ENCODE assay signal across 18 cellular contexts in the genomic region with DNA sequence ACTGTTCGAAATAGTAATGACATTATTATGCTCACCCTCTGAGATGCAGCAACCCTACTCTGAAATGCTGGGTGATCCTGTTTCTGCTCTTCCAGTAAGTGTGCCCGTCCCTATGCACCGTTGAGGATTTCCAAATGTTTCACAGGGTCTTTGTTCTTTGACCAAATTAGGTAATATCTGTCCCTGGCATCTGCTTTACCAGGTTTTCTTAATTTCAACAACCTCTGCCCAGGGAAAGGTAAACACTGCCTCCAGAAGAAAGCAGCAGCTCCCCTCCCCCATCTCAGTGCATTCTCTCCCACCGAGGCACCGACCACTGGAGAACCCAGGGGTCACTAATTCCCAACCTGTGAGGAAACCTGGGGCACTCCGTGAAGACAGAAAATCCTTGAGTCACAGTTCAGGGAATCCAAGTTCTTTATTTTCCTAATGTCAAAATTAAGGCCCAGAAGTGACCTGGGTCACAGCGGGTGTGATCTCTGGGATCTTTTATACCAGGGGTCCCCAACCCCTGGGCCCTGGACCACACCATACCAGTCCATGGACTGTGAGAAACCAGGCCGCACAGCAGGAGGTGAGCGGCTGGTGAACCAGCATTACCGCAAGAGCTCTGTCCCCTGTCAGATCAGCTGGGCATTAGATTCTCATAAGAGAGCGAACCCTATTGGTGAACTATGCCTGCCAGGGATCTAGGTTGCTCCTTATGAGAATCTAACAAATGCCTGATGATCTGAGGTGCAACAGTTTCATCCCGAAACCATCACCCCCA. TPM values are rescaled to one million over a fixed set of nuclear protein-coding genes. Genes with fewer than 3 reads are reported as not detected.
A peak's percentile ranks its signal among the peaks of the same experiment; 100 is the strongest.
DNase-seq lines count a peak whose midpoint lies in the region; TF ChIP-seq lines count a peak whose summit lies in the region.
"Had no signal": no experiment of that assay in that cellular context is flagged by ENCODE, and none has a peak within 500 bp of the region (broad histone marks: within the 10 kb centered on the region; RNA-seq: fewer than 3 reads in every experiment).

No MANE protein-coding gene starts in this region.

- no peak overlapping the region for H3K27ac ChIP-seq in SK-N-MC
- H3K27ac ChIP-seq: cardiac muscle cell, dorsolateral prefrontal cortex had no signal

- peaks cover 6% of the 10 kb centered on the region for H3K4me1 Mint-ChIP-seq in neural crest cell

- no peak overlapping the region for H3K4me3 ChIP-seq in H7 (ENCODE audit: insufficient read depth, low read depth, low read length)
- peak overlapping the region; percentile 89; the same call in 1 of the 2 replicates for H3K4me3 ChIP-seq in SK-N-MC
- peak overlapping the region; percentile 68 for H3K4me3 ChIP-seq in iPS-15b (ENCODE audit: low read depth, low read length)

- peak; percentile 20 for DNase-seq in H7
- DNase-seq in SK-N-MC (ENCODE audit: low read depth, low spot score) = no peak
- DNase-seq in neural crest cell (ENCODE audit: low read depth, low spot score) = no peak
- DNase-seq in T-helper 1 cell = no peak
- no peak for DNase-seq in stimulated activated CD4-positive, alpha-beta T cell treated with anti-CD3 and anti-CD28 coated beads, Interleukin-4, amount 100 ng/mL, for 4 hours
- no peak for DNase-seq in iPS-NIHi11 (ENCODE audit: low spot score)
- DNase-seq in Ammon's horn (ENCODE audit: low spot score) = no peak
- DNase-seq: activated naive CD8-positive, alpha-beta T cell treated with anti-CD3 and anti-CD28 coated beads, Interleukin-2, amount 50 U/mL, for 24 hours; MV-4-11; NCI-H2029; SHP77 treated with DMSO at 0.1 percent for 48 hours had no signal

- H3K27me3 Mint-ChIP-seq in neural crest cell (ENCODE audit: low read depth) = peaks cover 51% of the 10 kb centered on the region

- H3K36me3 Mint-ChIP-seq in neural crest cell (ENCODE audit: low read depth) = no peaks in the 10 kb centered on the region
- H3K36me3 Mint-ChIP-seq: natural killer cell treated with Interleukin-12 subunit alpha and Interleukin-12 subunit beta and Interleukin-15 and Interleukin-18, amount 100 ng/mL, for 72 hours had no signal

- H3K27me3 ChIP-seq in H7 (ENCODE audit: control insufficient read depth, insufficient read depth, low read length) (peaks cover 2% of the 10 kb centered on the region; the same call in 1 of the 2 replicates), iPS-15b (ENCODE audit: control insufficient read depth, insufficient read depth, low read length) (no peaks in the 10 kb centered on the region)
- H3K27me3 ChIP-seq: cardiac muscle cell, esophagus muscularis mucosa had no signal

- no peak overlapping the region for H3K9ac ChIP-seq in SK-N-MC (ENCODE audit: insufficient read length)
- H3K9ac ChIP-seq in iPS-15b (ENCODE audit: low read depth, low read length) = no peak overlapping the region

- H3K9me3 ChIP-seq in SK-N-MC (ENCODE audit: low read depth, low read length) = no peaks in the 10 kb centered on the region
- H3K9me3 ChIP-seq in iPS-15b (ENCODE audit: control insufficient read depth, insufficient read depth, low read length) = no peaks in the 10 kb centered on the region
- H3K9me3 ChIP-seq: esophagus muscularis mucosa had no signal

- H3K9me3 Mint-ChIP-seq in neural crest cell = no peaks in the 10 kb centered on the region
- H3K9me3 Mint-ChIP-seq: activated naive CD8-positive, alpha-beta T cell treated with anti-CD3 and anti-CD28 coated beads, Interleukin-2, amount 50 U/mL, for 24 hours; natural killer cell treated with Interleukin-12 subunit alpha and Interleukin-12 subunit beta and Interleukin-15 and Interleukin-18, amount 100 ng/mL, for 72 hours; T-helper 2 cell treated with Interferon-gamma antibody and Interleukin-4, amounts not matched to agents 5 μg/mL and 100 μg/mL, for 36 hours had no signal

- peaks cover 11% of the 10 kb centered on the region for H3K4me1 ChIP-seq in iPS-15b (ENCODE audit: control insufficient read depth, insufficient read depth, low read length)

- H3K27ac Mint-ChIP-seq in neural crest cell (ENCODE audit: unreplicated experiment) = no peak overlapping the region
- H3K27ac Mint-ChIP-seq: activated naive CD8-positive, alpha-beta T cell treated with anti-CD3 and anti-CD28 coated beads, Interleukin-2, amount 50 U/mL, for 24 hours; natural killer cell treated with Interleukin-12 subunit alpha and Interleukin-12 subunit beta and Interleukin-15 and Interleukin-18, amount 100 ng/mL, for 72 hours; T-helper 2 cell treated with Interferon-gamma antibody and Interleukin-4, amounts not matched to agents 5 μg/mL and 100 μg/mL, for 36 hours had no signal

- H3K36me3 ChIP-seq in H7 (replicated peaks; ENCODE audit: control insufficient read depth, insufficient read depth, low read length) (no peaks in the 10 kb centered on the region), SK-N-MC (ENCODE audit: insufficient read depth, low read length) (no peaks in the 10 kb centered on the region), iPS-15b (ENCODE audit: control insufficient read depth, insufficient read depth, low read length) (no peaks in the 10 kb centered on the region)
- H3K36me3 ChIP-seq: cardiac muscle cell, esophagus muscularis mucosa had no signal

- TF ChIP-seq CTCF in neural crest cell (conservative IDR thresholded peaks at IDR 0.05) = no peak

- peak overlapping the region; percentile 92 for H3K4me3 Mint-ChIP-seq in neural crest cell
- H3K4me3 Mint-ChIP-seq: activated naive CD8-positive, alpha-beta T cell treated with anti-CD3 and anti-CD28 coated beads, Interleukin-2, amount 50 U/mL, for 24 hours; natural killer cell treated with Interleukin-12 subunit alpha and Interleukin-12 subunit beta and Interleukin-15 and Interleukin-18, amount 100 ng/mL, for 72 hours had no signal

RNA-seq across cellular contexts. Expression of a gene that starts 1.2 kb away (rescaled TPM):
- total RNA-seq in H7 (2014; rRNA removed; shearing (Covaris generic)) = 3.9 and 6.0 TPM in 2 replicates
- 0.82 and 0.93 TPM in 2 replicates for total RNA-seq in neural crest cell
- total RNA-seq: natural killer cell treated with Interleukin-12 subunit alpha and Interleukin-12 subunit beta and Interleukin-15 and Interleukin-18, amount 100 ng/mL, for 72 hours; OCI-LY7 had no signal
